ENCODE assay signal across 1 cellular context in the genomic region with DNA sequence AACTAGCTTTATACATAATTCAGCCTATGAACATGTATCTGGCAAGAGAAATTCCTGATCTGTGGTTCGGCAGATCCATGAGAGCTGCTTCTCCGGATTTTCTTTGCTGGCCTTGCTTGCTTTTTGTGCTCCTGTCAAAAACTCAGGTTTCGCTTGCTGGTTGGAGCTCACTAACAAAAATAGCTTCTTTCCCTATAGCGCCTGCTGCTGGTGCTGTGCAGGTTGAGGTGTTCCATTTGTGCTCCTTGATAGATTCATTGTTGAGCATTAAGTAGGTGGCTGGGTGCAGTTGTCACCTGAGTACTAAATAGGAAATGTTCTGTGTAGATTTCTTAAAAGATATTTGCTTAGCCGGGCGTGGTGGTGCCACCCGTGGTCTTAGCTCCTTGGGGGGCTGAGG.
TF ChIP-seq lines count a peak whose summit lies in the region.

No MANE protein-coding gene starts in this region.

TF ChIP-seq in K562, 482 proteins besides CTCF, POLR2A, EP300 and RAD21:
- TF ChIP-seq EWSR1 (IDR thresholded peaks at IDR 0.05; ENCODE audit: borderline replicate concordance, low read depth, partially characterized antibody): no peak
- TF ChIP-seq KAT2B (IDR thresholded peaks at IDR 0.05; ENCODE audit: low read depth, low read length): no peak
- TF ChIP-seq, protein P1, sequence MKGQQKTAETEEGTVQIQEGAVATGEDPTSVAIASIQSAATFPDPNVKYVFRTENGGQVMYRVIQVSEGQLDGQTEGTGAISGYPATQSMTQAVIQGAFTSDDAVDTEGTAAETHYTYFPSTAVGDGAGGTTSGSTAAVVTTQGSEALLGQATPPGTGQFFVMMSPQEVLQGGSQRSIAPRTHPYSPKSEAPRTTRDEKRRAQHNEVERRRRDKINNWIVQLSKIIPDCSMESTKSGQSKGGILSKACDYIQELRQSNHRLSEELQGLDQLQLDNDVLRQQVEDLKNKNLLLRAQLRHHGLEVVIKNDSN (CRISPR knock-in tag; IDR thresholded peaks at IDR 0.05): no peak
- TF ChIP-seq CEBPB (tag; IDR thresholded peaks at IDR 0.05): no peak
- no peak for TF ChIP-seq NR2C1 (IDR thresholded peaks at IDR 0.05)
- TF ChIP-seq NR2C1 (tag; IDR thresholded peaks at IDR 0.05): no peak
- no peak for TF ChIP-seq NR3C1 (CRISPR knock-in tag; IDR thresholded peaks at IDR 0.05)
- TF ChIP-seq, protein P2, sequence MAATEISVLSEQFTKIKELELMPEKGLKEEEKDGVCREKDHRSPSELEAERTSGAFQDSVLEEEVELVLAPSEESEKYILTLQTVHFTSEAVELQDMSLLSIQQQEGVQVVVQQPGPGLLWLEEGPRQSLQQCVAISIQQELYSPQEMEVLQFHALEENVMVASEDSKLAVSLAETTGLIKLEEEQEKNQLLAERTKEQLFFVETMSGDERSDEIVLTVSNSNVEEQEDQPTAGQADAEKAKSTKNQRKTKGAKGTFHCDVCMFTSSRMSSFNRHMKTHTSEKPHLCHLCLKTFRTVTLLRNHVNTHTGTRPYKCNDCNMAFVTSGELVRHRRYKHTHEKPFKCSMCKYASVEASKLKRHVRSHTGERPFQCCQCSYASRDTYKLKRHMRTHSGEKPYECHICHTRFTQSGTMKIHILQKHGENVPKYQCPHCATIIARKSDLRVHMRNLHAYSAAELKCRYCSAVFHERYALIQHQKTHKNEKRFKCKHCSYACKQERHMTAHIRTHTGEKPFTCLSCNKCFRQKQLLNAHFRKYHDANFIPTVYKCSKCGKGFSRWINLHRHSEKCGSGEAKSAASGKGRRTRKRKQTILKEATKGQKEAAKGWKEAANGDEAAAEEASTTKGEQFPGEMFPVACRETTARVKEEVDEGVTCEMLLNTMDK (IDR thresholded peaks at IDR 0.05; ENCODE audit: borderline replicate concordance, insufficient read depth, low read depth, low read length, poor library complexity, severe bottlenecking): peak; percentile 6
- TF ChIP-seq TSHZ1 (CRISPR knock-in tag; IDR thresholded peaks at IDR 0.05): no peak
- TF ChIP-seq CC2D1A (IDR thresholded peaks at IDR 0.05): no peak
- TF ChIP-seq SMAD3 (CRISPR knock-in tag; conservative IDR thresholded peaks at IDR 0.05): no peak
- 0 out of 2 replicates have a peak, but pooled peaks have one; percentile 12 for TF ChIP-seq MEF2A (IDR thresholded peaks at IDR 0.05; ENCODE audit: control insufficient read depth, low read depth, low read length)
- TF ChIP-seq XRCC4 (IDR thresholded peaks at IDR 0.05; ENCODE audit: extremely low read depth, insufficient read depth, insufficient read length): no peak
- TF ChIP-seq PML (IDR thresholded peaks at IDR 0.05; ENCODE audit: low read length): no peak
- TF ChIP-seq SMARCA4 (IDR thresholded peaks at IDR 0.05): 0 out of 2 replicates have a peak, but pooled peaks have one; percentile 44
- no peak for TF ChIP-seq ZNF780A (CRISPR knock-in tag; IDR thresholded peaks at IDR 0.05)
